In the genomic region with DNA sequence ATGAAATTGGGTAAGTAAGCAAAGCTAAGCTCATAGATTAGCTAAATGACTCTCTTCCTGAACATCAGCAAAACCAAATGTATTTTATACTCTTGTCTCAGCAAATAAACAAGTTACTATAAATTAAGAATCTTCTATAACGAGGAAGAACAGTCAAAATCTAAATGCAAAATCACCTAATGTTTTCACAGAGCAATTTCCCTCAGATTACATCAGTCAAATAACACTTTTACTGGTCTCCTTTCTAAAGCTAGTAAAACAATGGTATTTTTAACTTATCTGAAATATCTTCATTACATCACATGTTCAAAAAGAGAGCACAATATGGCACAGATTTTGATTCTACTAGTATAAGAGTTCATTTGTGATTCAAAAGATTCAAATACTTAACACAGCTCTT, we compare ENCODE assay signal across 18 cellular contexts. TPM values are rescaled to one million over a fixed set of nuclear protein-coding genes. Genes with fewer than 3 reads are reported as not detected.
DNase-seq lines count a peak whose midpoint lies in the region; ATAC-seq, FAIRE-seq and TF ChIP-seq lines count a peak whose summit lies in the region.
"Had no signal": no experiment of that assay in that cellular context is flagged by ENCODE, and none has a peak within 500 bp of the region (broad histone marks: within the 10 kb centered on the region; RNA-seq: fewer than 3 reads in every experiment).

No MANE protein-coding gene starts in this region.

- intact Hi-C loops in kidney (cut with DNase I) (no loop called here), aorta (cut with DNase I) (no loop called here)

- 61 to 68% methylated on average over 1 of the region's 1 CpG for WGBS in aorta, 2 donors

- ATAC-seq in HG02938 (IDR thresholded peaks at IDR 0.05; ENCODE audit: unreplicated experiment) (no peak), aorta (ENCODE audit: low FRiP score) (no peak)

- H3K4me3 ChIP-seq in adipocyte (ENCODE audit: low read length) (no peak overlapping the region), kidney (ENCODE audit: low read length in 2 of 2) (no peak overlapping the region), aorta (ENCODE audit: low read length in 2 of 2) (no peak overlapping the region)

- H3K4me1 ChIP-seq in adipocyte (ENCODE audit: control insufficient read depth, insufficient read depth, low read length) (no peaks in the 10 kb centered on the region), kidney (ENCODE audit: control insufficient read depth in 1 of 2, insufficient read depth in 1 of 2, low read depth in 1 of 2, low read length in 2 of 2) (no peaks in the 10 kb centered on the region), aorta (ENCODE audit: control insufficient read depth in 1 of 2, insufficient read depth in 2 of 2, low read length in 2 of 2) (no peaks in the 10 kb centered on the region)
- H3K4me1 ChIP-seq: Caco-2 had no signal

- H3K9ac ChIP-seq in adipocyte (ENCODE audit: low read length), result no peak overlapping the region
- H3K9ac ChIP-seq in kidney (ENCODE audit: low read length in 2 of 2), result no peak overlapping the region

- no peak for TF ChIP-seq CTCF in kidney (IDR thresholded peaks at IDR 0.05; ENCODE audit: borderline replicate concordance, extremely low read depth, insufficient read depth)

- no peak overlapping the region for H3K27ac ChIP-seq in kidney (ENCODE audit: low read depth in 2 of 2, low read length in 2 of 2)
- H3K27ac ChIP-seq in aorta (ENCODE audit: low read depth in 1 of 2, low read length in 2 of 2), result no peak overlapping the region
- H3K27ac ChIP-seq: HL-60 had no signal

- peak; percentile 21 for FAIRE-seq in GM19239 (lab: Jason Lieb, UNC)
- FAIRE-seq in kidney (lab: Jason Lieb, UNC), result no peak
- FAIRE-seq: D721Med, H1 had no signal

- H3K9me3 ChIP-seq in adipocyte (ENCODE audit: control insufficient read depth, low read length) (no peaks in the 10 kb centered on the region), kidney (ENCODE audit: control insufficient read depth in 1 of 2, low read length in 2 of 2) (no peaks in the 10 kb centered on the region), aorta (ENCODE audit: control insufficient read depth, low read length) (no peaks in the 10 kb centered on the region)
- H3K9me3 ChIP-seq: BE2C, Caco-2 had no signal

- DNase-seq in GM19239 (ENCODE audit: insufficient read length, low spot score) (no peak), adipocyte (ENCODE audit: low read depth) (peak; percentile 17), dedifferentiated amniotic fluid mesenchymal stem cell (ENCODE audit: extremely low spot score) (peak; percentile 49), kidney (no peak), GDM1 (lab: John Stamatoyannopoulos, UW) (no peak), aorta (no peak)
- DNase-seq: ACHN; BE2C; C1 segment of cervical spinal cord; Caco-2; CD4-positive, CD25-positive, alpha-beta regulatory T cell; GF-D8; H9 had no signal

- H3K36me3 ChIP-seq in adipocyte (ENCODE audit: control insufficient read depth, insufficient read depth, low read length, severe bottlenecking), result no peaks in the 10 kb centered on the region
- H3K36me3 ChIP-seq in kidney (ENCODE audit: control insufficient read depth in 1 of 2, insufficient read depth in 2 of 2, low read length in 2 of 2), result no peaks in the 10 kb centered on the region
- H3K36me3 ChIP-seq in aorta (ENCODE audit: control insufficient read depth in 1 of 2, insufficient read depth in 2 of 2, low read length in 1 of 2), result peaks cover 0 to 2% of the 10 kb centered on the region in 2 donors
- H3K36me3 ChIP-seq: BE2C had no signal

- H3K27me3 ChIP-seq in adipocyte (replicated peaks; ENCODE audit: control insufficient read depth, insufficient read depth, low read length), result no peaks in the 10 kb centered on the region
- no peaks in the 10 kb centered on the region for H3K27me3 ChIP-seq in aorta (ENCODE audit: control insufficient read depth in 1 of 2, insufficient read depth in 2 of 2, low read length in 1 of 2)
- H3K27me3 ChIP-seq: BE2C had no signal

RNA-seq across cellular contexts. Expression of a gene that starts 16.5 kb away (rescaled TPM):
- total RNA-seq in kidney (not detected), aorta (not detected)
- polyA plus RNA-seq in kidney (ENCODE audit: insufficient read depth, low read depth, low replicate concordance) (not detected), aorta (under 1 TPM in 1 of 2 donors, not detected in 1; 0.50 TPM)
- total RNA-seq: Caco-2; CD4-positive, CD25-positive, alpha-beta regulatory T cell; H1; H9; HT1080 had no signal

Comparison
In these comparisons a context has a peak if more than half of its experiments do, and no peak if none do; other contexts are left out.
1. DNase-seq: peak in adipocyte (single experiment) and dedifferentiated amniotic fluid mesenchymal stem cell (single experiment); none in GM19239 (single experiment), kidney (single experiment), GDM1 (single experiment) and aorta (0 of 2).